In the genomic region with DNA sequence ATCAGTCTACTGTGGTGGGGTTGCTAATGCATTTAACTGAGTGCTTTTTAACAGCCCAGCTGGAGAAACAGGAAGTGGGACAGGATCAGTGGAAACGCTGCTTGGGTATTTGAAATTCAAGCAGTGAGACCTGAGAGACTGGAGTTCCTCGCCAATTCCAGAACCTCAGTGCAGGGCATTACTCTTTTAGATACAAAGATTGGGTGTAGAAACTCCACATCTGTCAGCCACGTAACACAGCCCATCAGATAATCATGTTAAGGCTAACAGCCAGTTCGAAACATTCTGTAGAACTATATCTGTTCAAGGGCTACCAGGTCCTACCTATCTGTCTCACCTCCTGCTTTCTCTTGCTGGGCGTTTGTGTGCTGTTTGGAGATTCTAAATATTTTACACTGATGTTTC, we compare ENCODE assay signal across 14 cellular contexts. TPM values are rescaled to one million over a fixed set of nuclear protein-coding genes. Genes with fewer than 3 reads are reported as not detected.
DNase-seq lines count a peak whose midpoint lies in the region; ATAC-seq and TF ChIP-seq lines count a peak whose summit lies in the region.
"Had no signal": no experiment of that assay in that cellular context is flagged by ENCODE, and none has a peak within 500 bp of the region (broad histone marks: within the 10 kb centered on the region; RNA-seq: fewer than 3 reads in every experiment).

No MANE protein-coding gene starts in this region.

- peaks cover 37% of the 10 kb centered on the region for H3K4me1 Mint-ChIP-seq in CD8-positive, alpha-beta T cell (ENCODE audit: low read depth)
- H3K4me1 Mint-ChIP-seq in chondrocyte (ENCODE audit: low read depth): peaks cover 13% of the 10 kb centered on the region

- H3K4me2 ChIP-seq in BLaER1 (peak overlapping the region; percentile 82), OCI-LY7 (ENCODE audit: low read length) (no peak overlapping the region)
- H3K4me2 ChIP-seq: hepatocyte had no signal

- no peaks in the 10 kb centered on the region for H3K9me2 ChIP-seq in OCI-LY7 (ENCODE audit: insufficient read depth, low read length)

- CTCF ChIA-PET in CD8-positive, alpha-beta T cell (lab: Charles Lee): interaction anchor here (0.5 kb wide), 1 partner anchor 9 kb away, joined by 3 read pairs; no protein-coding TSS in a partner anchor
- CTCF ChIA-PET in OCI-LY7 (lab: Charles Lee; ENCODE audit: unreplicated experiment) (no interaction called here), RWPE1 (lab: Yijun Ruan, JAX) (no interaction called here)

- no peaks in the 10 kb centered on the region for H3K79me2 ChIP-seq in OCI-LY7 (ENCODE audit: insufficient read depth, low read depth, low read length)

- H3K27me3 Mint-ChIP-seq in CD8-positive, alpha-beta T cell (ENCODE audit: low read depth): no peaks in the 10 kb centered on the region
- H3K27me3 Mint-ChIP-seq in chondrocyte (ENCODE audit: low read depth): no peaks in the 10 kb centered on the region

- peak overlapping the region; percentile 78 for H3K27ac Mint-ChIP-seq in CD8-positive, alpha-beta T cell
- peak overlapping the region; percentile 41 for H3K27ac Mint-ChIP-seq in chondrocyte (ENCODE audit: unreplicated experiment)

- ATAC-seq in CD8-positive, alpha-beta T cell: no peak
- ATAC-seq in HG02852 (IDR thresholded peaks at IDR 0.05; ENCODE audit: unreplicated experiment): no peak
- ATAC-seq: esophagus mucosa had no signal

- no peak overlapping the region for H3K4me3 Mint-ChIP-seq in CD8-positive, alpha-beta T cell
- H3K4me3 Mint-ChIP-seq in chondrocyte (ENCODE audit: unreplicated experiment): no peak overlapping the region

- no peak overlapping the region for H2AFZ ChIP-seq in OCI-LY7 (ENCODE audit: low read length)
- H2AFZ ChIP-seq: hepatocyte had no signal

- H3K4me3 ChIP-seq in BLaER1 (0 out of 2 replicates have a peak overlapping the region, but pooled peaks have one; percentile 42), OCI-LY7 (ENCODE audit: low read depth, low read length, poor library complexity, severe bottlenecking) (no peak overlapping the region)
- no peak overlapping the region for H3K4me3 ChIP-seq in CD8-positive, alpha-beta T cell (ENCODE audit: low read depth, low read length)
- H3K4me3 ChIP-seq: hepatocyte, right lobe of liver, SJCRH30 had no signal

- H3K36me3 ChIP-seq in BLaER1: peaks cover 81% of the 10 kb centered on the region
- H3K36me3 ChIP-seq in CD8-positive, alpha-beta T cell (ENCODE audit: insufficient read depth, low read length): peaks cover 58% of the 10 kb centered on the region
- peaks cover 96% of the 10 kb centered on the region for H3K36me3 ChIP-seq in OCI-LY7 (ENCODE audit: insufficient read depth, low read length)

- 0 out of 2 replicates have a peak overlapping the region, but pooled peaks have one; percentile 42 for H3K9ac ChIP-seq in BLaER1

- no peaks in the 10 kb centered on the region for H3K27me3 ChIP-seq in BLaER1
- no peaks in the 10 kb centered on the region for H3K27me3 ChIP-seq in CD8-positive, alpha-beta T cell (ENCODE audit: insufficient read depth, low read length)
- H3K27me3 ChIP-seq: hepatocyte, right lobe of liver, SJCRH30 had no signal

- intact Hi-C loops in CD8-positive, alpha-beta T cell (cut with DNase I, micrococcal nuclease): loop anchor here in 1 of 2 experiments (5.0 kb wide), 1 partner anchor 188 kb away; no protein-coding TSS in a partner anchor
- intact Hi-C loops in OCI-LY7 (cut with micrococcal nuclease; ENCODE audit: unreplicated experiment): no loop called here

- POLR2A ChIA-PET in CD8-positive, alpha-beta T cell (lab: Charles Lee): interaction anchor here (1.0 kb wide), 1 partner anchor 46 kb away, joined by 3 read pairs; the partner anchor contains the start of gene RAD52
- POLR2A ChIA-PET in OCI-LY7 (lab: Charles Lee) (interaction anchor here (0.5 kb wide), 1 partner anchor 82 kb away, joined by 3 read pairs; no protein-coding TSS in a partner anchor), RWPE1 (lab: Yijun Ruan, JAX; ENCODE audit: low non-redundant PET) (no interaction called here)

- no TSS peak for BruUV-seq in OCI-LY7 (replicated peaks; lab: Mats Ljungman, UMichigan)

- no peaks in the 10 kb centered on the region for H3K9me3 ChIP-seq in BLaER1
- H3K9me3 ChIP-seq in CD8-positive, alpha-beta T cell (ENCODE audit: low read length): no peaks in the 10 kb centered on the region
- H3K9me3 ChIP-seq in OCI-LY7 (ENCODE audit: low read length): no peaks in the 10 kb centered on the region
- H3K9me3 ChIP-seq: right lobe of liver, SJCRH30 had no signal

- H3K4me1 ChIP-seq in BLaER1: peaks cover 71% of the 10 kb centered on the region
- peaks cover 18% of the 10 kb centered on the region for H3K4me1 ChIP-seq in CD8-positive, alpha-beta T cell (ENCODE audit: insufficient read depth, low read length)
- no peaks in the 10 kb centered on the region for H3K4me1 ChIP-seq in OCI-LY7 (ENCODE audit: insufficient read depth, low read length, poor library complexity, severe bottlenecking)
- H3K4me1 ChIP-seq: SJCRH30 had no signal

- H3K27ac ChIP-seq in BLaER1: peak overlapping the region; percentile 68
- no peak overlapping the region for H3K27ac ChIP-seq in CD8-positive, alpha-beta T cell (ENCODE audit: low read depth, low read length)
- no peak overlapping the region for H3K27ac ChIP-seq in OCI-LY7 (ENCODE audit: low read depth, low read length, poor library complexity, severe bottlenecking)
- no peak overlapping the region for H3K27ac ChIP-seq in RWPE1
- H3K27ac ChIP-seq: hepatocyte, right lobe of liver, SJCRH30 had no signal

- peaks cover 41% of the 10 kb centered on the region for H4K20me1 ChIP-seq in BLaER1
- no peaks in the 10 kb centered on the region for H4K20me1 ChIP-seq in OCI-LY7 (ENCODE audit: insufficient read depth, low read length)

- no peaks in the 10 kb centered on the region for H3K9me3 Mint-ChIP-seq in CD8-positive, alpha-beta T cell
- H3K9me3 Mint-ChIP-seq in chondrocyte (ENCODE audit: low read depth): no peaks in the 10 kb centered on the region

- no peak for DNase-seq in CD8-positive, alpha-beta T cell
- DNase-seq in OCI-LY7 (ENCODE audit: low spot score) (peak; percentile 20), chondrocyte (ENCODE audit: low spot score) (no peak), SHP77 treated with DMSO at 0.1 percent for 48 hours (lab: John Stamatoyannopoulos, UW) (no peak), RWPE1 (ENCODE audit: low spot score) (no peak), SKM-1 treated with dmso at 0.1 percent for 144 hours (lab: John Stamatoyannopoulos, UW; ENCODE audit: unreplicated experiment) (no peak)
- DNase-seq: HCEC 1CT, right lobe of liver, SJCRH30, substantia nigra had no signal

- peaks cover 92% of the 10 kb centered on the region for H3K36me3 Mint-ChIP-seq in CD8-positive, alpha-beta T cell
- H3K36me3 Mint-ChIP-seq in chondrocyte (ENCODE audit: low read depth): peaks cover 61% of the 10 kb centered on the region

- no peak for TF ChIP-seq CTCF in CD8-positive, alpha-beta T cell (IDR thresholded peaks at IDR 0.05)
- TF ChIP-seq CTCF in OCI-LY7 (conservative IDR thresholded peaks at IDR 0.05; ENCODE audit: low read length): no peak
- no peak for TF ChIP-seq CTCF in chondrocyte (IDR thresholded peaks at IDR 0.05)
- TF ChIP-seq CTCF in RWPE1 (conservative IDR thresholded peaks at IDR 0.05; ENCODE audit: low read depth): no peak

RNA-seq across cellular contexts. Expression of gene RAD52, which starts 45.5 kb away (rescaled TPM):
- 1 to 10 TPM; 8.1 to 9.6 TPM for total RNA-seq in CD8-positive, alpha-beta T cell
- 30.8 and 31.8 TPM in 2 replicates for total RNA-seq in OCI-LY7 (2014; rRNA removed; shearing (Covaris generic))
- total RNA-seq in OCI-LY7 (2022) (20.7 and 30.3 TPM in 2 replicates), chondrocyte (9.6 to 13.0 TPM (median 9.9 TPM) in 3 replicates)
